In the genomic region with DNA sequence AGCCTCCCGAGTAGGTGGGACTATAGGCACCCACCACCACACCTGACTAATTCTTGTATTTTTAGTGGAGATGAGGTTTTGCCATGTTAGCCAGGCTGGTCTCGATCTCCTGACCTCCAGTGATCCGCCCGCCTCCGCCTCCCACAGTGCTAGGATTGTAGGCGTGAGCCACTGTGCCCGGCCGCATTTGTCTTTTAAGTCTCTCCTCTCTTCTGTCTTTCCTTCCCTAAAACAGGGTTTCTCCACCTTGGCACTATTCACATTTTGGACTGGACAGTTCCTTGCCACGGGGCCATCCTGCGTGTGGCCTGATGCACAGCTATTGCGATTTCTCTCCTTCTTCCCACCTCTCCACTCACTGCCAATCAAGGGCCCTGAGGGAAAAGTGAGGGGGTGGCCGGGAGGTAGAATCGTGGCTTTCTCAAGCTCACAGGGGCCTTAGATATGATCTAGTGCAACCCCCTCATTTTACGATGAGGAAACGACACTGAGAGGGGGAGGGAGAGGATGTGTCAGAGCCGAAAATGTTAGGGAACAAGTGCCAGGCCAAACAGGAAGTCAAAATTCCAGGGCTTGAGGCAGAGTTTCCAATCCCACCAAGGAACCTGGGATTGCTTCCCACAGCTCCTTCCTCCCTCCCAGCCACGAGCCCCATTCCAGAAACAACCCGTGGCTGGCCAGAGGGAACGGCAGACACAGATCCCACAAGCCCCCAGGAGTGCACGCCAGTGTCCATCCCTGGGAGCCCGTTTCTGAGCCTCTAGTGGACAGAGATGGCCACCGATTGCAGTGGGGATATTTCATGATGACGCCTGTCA, we compare ENCODE assay signal across 9 cellular contexts. TPM values are rescaled to one million over a fixed set of nuclear protein-coding genes. Genes with fewer than 3 reads are reported as not detected.
DNase-seq lines count a peak whose midpoint lies in the region; FAIRE-seq and TF ChIP-seq lines count a peak whose summit lies in the region.
"Had no signal": no experiment of that assay in that cellular context is flagged by ENCODE, and none has a peak within 500 bp of the region (broad histone marks: within the 10 kb centered on the region; RNA-seq: fewer than 3 reads in every experiment).

No MANE protein-coding gene starts in this region.

- peak overlapping the region; percentile 40 for H3K9ac ChIP-seq in astrocyte (ENCODE audit: low read length)
- H3K9ac ChIP-seq in skeletal muscle tissue (ENCODE audit: low read depth in 1 of 3, low read length in 3 of 3) = peak overlapping the region in 2 of 3 donors; percentile 25 to 27

- H3K9me3 Mint-ChIP-seq in astrocyte (ENCODE audit: unreplicated experiment) = no peaks in the 10 kb centered on the region
- H3K9me3 Mint-ChIP-seq: activated naive CD4-positive, alpha-beta T cell treated with anti-CD3 and anti-CD28 coated beads, Interleukin-2, amount 50 U/mL, for 24 hours had no signal

- H3K4me3 Mint-ChIP-seq in astrocyte (ENCODE audit: unreplicated experiment) = no peak overlapping the region
- H3K4me3 Mint-ChIP-seq: activated naive CD4-positive, alpha-beta T cell treated with anti-CD3 and anti-CD28 coated beads, Interleukin-2, amount 50 U/mL, for 24 hours had no signal

- H3K36me3 Mint-ChIP-seq in astrocyte (ENCODE audit: low read depth, unreplicated experiment) = no peaks in the 10 kb centered on the region
- H3K36me3 Mint-ChIP-seq: activated naive CD4-positive, alpha-beta T cell treated with anti-CD3 and anti-CD28 coated beads, Interleukin-2, amount 50 U/mL, for 24 hours had no signal

- H3K4me1 ChIP-seq in astrocyte (ENCODE audit: insufficient read depth, low read length) = peaks cover 25% of the 10 kb centered on the region
- H3K4me1 ChIP-seq in skeletal muscle tissue (ENCODE audit: control insufficient read depth in 3 of 3, insufficient read depth in 3 of 3, low read length in 3 of 3) = peaks cover 23 to 25% (median 24%) of the 10 kb centered on the region in 3 donors

- H3K4me1 Mint-ChIP-seq in astrocyte (ENCODE audit: low read depth, unreplicated experiment) = peaks cover 4% of the 10 kb centered on the region

- H3K27ac Mint-ChIP-seq in astrocyte (ENCODE audit: unreplicated experiment) = no peak overlapping the region
- H3K27ac Mint-ChIP-seq: activated naive CD4-positive, alpha-beta T cell treated with anti-CD3 and anti-CD28 coated beads, Interleukin-2, amount 50 U/mL, for 24 hours had no signal

- no peak for FAIRE-seq in astrocyte (lab: Jason Lieb, UNC)

- peaks cover 6% of the 10 kb centered on the region for H3K27me3 Mint-ChIP-seq in astrocyte (ENCODE audit: low read depth, unreplicated experiment)

- no peak for TF ChIP-seq CTCF in astrocyte (IDR thresholded peaks at IDR 0.05; ENCODE audit: insufficient read depth, low read depth, low read length)

- H3K4me3 ChIP-seq in astrocyte (ENCODE audit: insufficient read depth, low read depth, low read length) (peak overlapping the region; percentile 6), skeletal muscle tissue (ENCODE audit: low read length in 3 of 3) (peak overlapping the region in 2 of 3 donors; percentile 14 to 48)

- H3K27me3 ChIP-seq in astrocyte (ENCODE audit: insufficient read depth, low read length) = no peaks in the 10 kb centered on the region
- H3K27me3 ChIP-seq in skeletal muscle tissue (ENCODE audit: control insufficient read depth in 3 of 3, insufficient read depth in 3 of 3, low read length in 3 of 3) = no peaks in the 10 kb centered on the region

- H3K27ac ChIP-seq in astrocyte (ENCODE audit: low read depth, low read length) (peak overlapping the region; percentile 69), skeletal muscle tissue (ENCODE audit: low read depth, low read length) (peak overlapping the region; percentile 60)

- DNase-seq in EL (peak; percentile 80), astrocyte (ENCODE audit: low read depth) (peak; percentile 80), hepatic stellate cell (ENCODE audit: low spot score) (peak; percentile 73), NAMALWA (ENCODE audit: low spot score) (no peak), amniotic stem cell (lab: John Stamatoyannopoulos, UW) (no peak), cerebellum (ENCODE audit: low spot score) (no peak), midbrain (lab: John Stamatoyannopoulos, UW) (no peak)

- H4K20me1 ChIP-seq in astrocyte (ENCODE audit: insufficient read depth, low read length) = no peaks in the 10 kb centered on the region

- no peaks in the 10 kb centered on the region for H3K79me2 ChIP-seq in astrocyte (ENCODE audit: insufficient read depth, low read length)

- H3K36me3 ChIP-seq in astrocyte (ENCODE audit: insufficient read depth, low read length) (no peaks in the 10 kb centered on the region), skeletal muscle tissue (ENCODE audit: control insufficient read depth in 3 of 3, insufficient read depth in 3 of 3, low read length in 3 of 3) (no peaks in the 10 kb centered on the region)

- no peaks in the 10 kb centered on the region for H3K9me3 ChIP-seq in astrocyte (ENCODE audit: insufficient read depth, low read depth, low read length)
- no peaks in the 10 kb centered on the region for H3K9me3 ChIP-seq in skeletal muscle tissue (ENCODE audit: control insufficient read depth in 3 of 3, low read length in 3 of 3)

- H2AFZ ChIP-seq in astrocyte (ENCODE audit: low read depth, low read length) = peak overlapping the region; percentile 82

- H3K4me2 ChIP-seq in astrocyte (ENCODE audit: low read length) = peak overlapping the region; percentile 78

RNA-seq across cellular contexts. Expression of a gene that starts 21.2 kb away (rescaled TPM):
- total RNA-seq in astrocyte (not detected in 2 replicates), skeletal muscle tissue (not detected), cerebellum (not detected)

Comparison
In these comparisons a context has a peak if more than half of its experiments do, and no peak if none do; other contexts are left out.
1. DNase-seq: peak in EL (single experiment), astrocyte (single experiment) and hepatic stellate cell (single experiment); none in NAMALWA (single experiment), amniotic stem cell (single experiment), cerebellum (single experiment) and midbrain (single experiment).